10 cellular contexts compared by ENCODE assay signal in genomic region chr12:15152864-15153263, GRCh38.
DNase-seq lines count a peak whose midpoint lies in the region; ATAC-seq, FAIRE-seq and TF ChIP-seq lines count a peak whose summit lies in the region.
"Had no signal": no experiment of that assay in that cellular context is flagged by ENCODE, and none has a peak within 500 bp of the region (broad histone marks: within the 10 kb centered on the region; RNA-seq: fewer than 3 reads in every experiment).

No MANE protein-coding gene starts in this region.

- TF ChIP-seq CTCF in HEK293 (tag by site-specific recombination; IDR thresholded peaks at IDR 0.05) = no peak
- no peak for TF ChIP-seq CTCF in bronchial epithelial cell (IDR thresholded peaks at IDR 0.05; ENCODE audit: insufficient read depth, low read length, severe bottlenecking)
- no peak for TF ChIP-seq CTCF in hepatocyte (IDR thresholded peaks at IDR 0.05; ENCODE audit: poor library complexity)

- no peaks in the 10 kb centered on the region for H3K9me3 Mint-ChIP-seq in activated CD4-positive, alpha-beta memory T cell treated with anti-CD3 and anti-CD28 coated beads, Interleukin-2, amount 10 ng/mL, durations not matched to agents 7 days and 5 days

- no peaks in the 10 kb centered on the region for H4K20me1 ChIP-seq in hepatocyte (ENCODE audit: insufficient read depth, poor library complexity, severe bottlenecking)

- H3K27ac ChIP-seq in HEK293 (ENCODE audit: extremely low read depth, low read depth, low read length) = no peak overlapping the region
- peak overlapping the region; percentile 69 for H3K27ac ChIP-seq in hepatocyte
- peak overlapping the region; percentile 78 for H3K27ac ChIP-seq in stomach smooth muscle (ENCODE audit: low read length)

- FAIRE-seq in bronchial epithelial cell (lab: Jason Lieb, UNC) = no peak

- POLR2A ChIA-PET in HEK293 (lab: Yijun Ruan, JAX) = no interaction called here
- POLR2A ChIA-PET in activated CD4-positive, alpha-beta memory T cell treated with anti-CD3 and anti-CD28 coated beads, Interleukin-2, amount 10 ng/mL, durations not matched to agents 7 days and 5 days (lab: Charles Lee) = no interaction called here

- no peaks in the 10 kb centered on the region for H3K79me2 ChIP-seq in hepatocyte

- no peaks in the 10 kb centered on the region for H3K36me3 ChIP-seq in HEK293 (ENCODE audit: control insufficient read depth in 2 of 2, insufficient read depth in 1 of 2, low read length in 2 of 2)
- H3K36me3 ChIP-seq in bronchial epithelial cell (ENCODE audit: control insufficient read depth, insufficient read depth, low read length) = no peaks in the 10 kb centered on the region
- H3K36me3 ChIP-seq in hepatocyte (replicated peaks; ENCODE audit: insufficient read depth, low read depth) = no peaks in the 10 kb centered on the region
- H3K36me3 ChIP-seq in stomach smooth muscle (ENCODE audit: control insufficient read depth in 2 of 2, insufficient read depth in 2 of 2, low read length in 2 of 2) = no peaks in the 10 kb centered on the region

- H3K27me3 ChIP-seq in bronchial epithelial cell (ENCODE audit: control insufficient read depth, insufficient read depth, low read length) = no peaks in the 10 kb centered on the region
- no peaks in the 10 kb centered on the region for H3K27me3 ChIP-seq in hepatocyte
- no peaks in the 10 kb centered on the region for H3K27me3 ChIP-seq in stomach smooth muscle (ENCODE audit: control insufficient read depth in 1 of 2, insufficient read depth in 2 of 2, low read length in 2 of 2)

- H3K4me3 ChIP-seq in HEK293 (ENCODE audit: low read depth, low read length) (no peak overlapping the region), bronchial epithelial cell (ENCODE audit: low read depth, low read length) (no peak overlapping the region), hepatocyte (no peak overlapping the region), stomach smooth muscle (ENCODE audit: low read length in 2 of 2) (no peak overlapping the region)

- no peaks in the 10 kb centered on the region for H3K9me3 ChIP-seq in HEK293 (ENCODE audit: control insufficient read depth, insufficient read depth, low read depth, low read length)
- H3K9me3 ChIP-seq in hepatocyte (ENCODE audit: low read depth) = no peaks in the 10 kb centered on the region
- no peaks in the 10 kb centered on the region for H3K9me3 ChIP-seq in stomach smooth muscle (ENCODE audit: control insufficient read depth in 2 of 2, low read length in 2 of 2)

- H3K9ac ChIP-seq in stomach smooth muscle (ENCODE audit: low read length in 2 of 2) = no peak overlapping the region

- no peak for ATAC-seq in GM21360 (IDR thresholded peaks at IDR 0.05; ENCODE audit: unreplicated experiment)

- no peaks in the 10 kb centered on the region for H3K9me2 ChIP-seq in hepatocyte (replicated peaks; ENCODE audit: insufficient read depth)

- H3K27ac Mint-ChIP-seq in activated CD4-positive, alpha-beta memory T cell treated with anti-CD3 and anti-CD28 coated beads, Interleukin-2, amount 10 ng/mL, durations not matched to agents 7 days and 5 days = no peak overlapping the region

- H3K4me2 ChIP-seq in hepatocyte = no peak overlapping the region

- H3K36me3 Mint-ChIP-seq in activated CD4-positive, alpha-beta memory T cell treated with anti-CD3 and anti-CD28 coated beads, Interleukin-2, amount 10 ng/mL, durations not matched to agents 7 days and 5 days (ENCODE audit: low read depth) = no peaks in the 10 kb centered on the region

- CTCF ChIA-PET in HEK293 (lab: Yijun Ruan, JAX) = interaction anchor here (0.7 to 6.4 kb wide), 8 partner anchors 8 to 429 kb away, joined by 3 to 101 read pairs (median 4); partner anchors contain the start of gene RERG
- CTCF ChIA-PET in activated CD4-positive, alpha-beta memory T cell treated with anti-CD3 and anti-CD28 coated beads, Interleukin-2, amount 10 ng/mL, durations not matched to agents 7 days and 5 days (lab: Charles Lee) = no interaction called here

- no peak overlapping the region for H3K4me3 Mint-ChIP-seq in activated CD4-positive, alpha-beta memory T cell treated with anti-CD3 and anti-CD28 coated beads, Interleukin-2, amount 10 ng/mL, durations not matched to agents 7 days and 5 days

- peaks cover 4% of the 10 kb centered on the region for H3K27me3 Mint-ChIP-seq in activated CD4-positive, alpha-beta memory T cell treated with anti-CD3 and anti-CD28 coated beads, Interleukin-2, amount 10 ng/mL, durations not matched to agents 7 days and 5 days

- DNase-seq in bronchial epithelial cell (ENCODE audit: low read depth) (peak; percentile 95), hepatocyte (ENCODE audit: low spot score) (peak; percentile 47), NCI-H146 treated with DMSO at 0.1 percent for 48 hours (lab: John Stamatoyannopoulos, UW; ENCODE audit: unreplicated experiment) (no peak), C1 segment of cervical spinal cord (lab: John Stamatoyannopoulos, UW) (no peak)
- DNase-seq in activated CD4-positive, alpha-beta memory T cell treated with anti-CD3 and anti-CD28 coated beads, Interleukin-2, amount 10 ng/mL, durations not matched to agents 7 days and 5 days = no peak
- DNase-seq: NCI-H526 treated with DMSO at 0.1 percent for 48 hours, occipital lobe had no signal

- H3K4me1 Mint-ChIP-seq in activated CD4-positive, alpha-beta memory T cell treated with anti-CD3 and anti-CD28 coated beads, Interleukin-2, amount 10 ng/mL, durations not matched to agents 7 days and 5 days = no peaks in the 10 kb centered on the region

- H3K4me1 ChIP-seq in HEK293 (ENCODE audit: control insufficient read depth, insufficient read depth, low read length) (peaks cover 5% of the 10 kb centered on the region; the same call in 1 of the 2 replicates), hepatocyte (ENCODE audit: insufficient read depth) (peaks cover 16% of the 10 kb centered on the region), stomach smooth muscle (ENCODE audit: control insufficient read depth, insufficient read depth, low read length) (peaks cover 33% of the 10 kb centered on the region)

- 38% methylated on average over 2 of the region's 2 CpGs for WGBS in hepatocyte (ENCODE audit: low lambda C conversion rate, missing lambda C conversion rate)

- no peak overlapping the region for H2AFZ ChIP-seq in hepatocyte

TF ChIP-seq in HEK293, 187 proteins besides CTCF, POLR2A, EP300 and RAD21:
- TF ChIP-seq PRDM6 (tag by site-specific recombination; IDR thresholded peaks at IDR 0.05) (peak; percentile 19; the same call in 1 of the 2 replicates), ZNF473 (tag by site-specific recombination; IDR thresholded peaks at IDR 0.05) (no peak), HIC1 (tag by site-specific recombination; IDR thresholded peaks at IDR 0.05) (0 out of 2 replicates have a peak, but pooled peaks have one; percentile 32), ZNF654 (tag by site-specific recombination; IDR thresholded peaks at IDR 0.05; ENCODE audit: low read depth) (no peak)
- TF ChIP-seq, protein P1, sequence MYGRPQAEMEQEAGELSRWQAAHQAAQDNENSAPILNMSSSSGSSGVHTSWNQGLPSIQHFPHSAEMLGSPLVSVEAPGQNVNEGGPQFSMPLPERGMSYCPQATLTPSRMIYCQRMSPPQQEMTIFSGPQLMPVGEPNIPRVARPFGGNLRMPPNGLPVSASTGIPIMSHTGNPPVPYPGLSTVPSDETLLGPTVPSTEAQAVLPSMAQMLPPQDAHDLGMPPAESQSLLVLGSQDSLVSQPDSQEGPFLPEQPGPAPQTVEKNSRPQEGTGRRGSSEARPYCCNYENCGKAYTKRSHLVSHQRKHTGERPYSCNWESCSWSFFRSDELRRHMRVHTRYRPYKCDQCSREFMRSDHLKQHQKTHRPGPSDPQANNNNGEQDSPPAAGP (tag by site-specific recombination; IDR thresholded peaks at IDR 0.05) = no peak

Comparison
In these comparisons a context has a peak if more than half of its experiments do, and no peak if none do; other contexts are left out.
1. DNase-seq: peak in bronchial epithelial cell (single experiment) and hepatocyte (single experiment); none in NCI-H146 treated with DMSO at 0.1 percent for 48 hours (single experiment), activated CD4-positive, alpha-beta memory T cell treated with anti-CD3 and anti-CD28 coated beads, Interleukin-2, amount 10 ng/mL, durations not matched to agents 7 days and 5 days (single experiment) and C1 segment of cervical spinal cord (0 of 14).